In genomic region chr20:21006611-21007010, GRCh38 we compare ENCODE assay signal across 20 cellular contexts.
A peak's percentile ranks its signal among the peaks of the same experiment; 100 is the strongest.
DNase-seq lines count a peak whose midpoint lies in the region; ATAC-seq and TF ChIP-seq lines count a peak whose summit lies in the region.
"Had no signal": no experiment of that assay in that cellular context is flagged by ENCODE, and none has a peak within 500 bp of the region (broad histone marks: within the 10 kb centered on the region; RNA-seq: fewer than 3 reads in every experiment).

No MANE protein-coding gene starts in this region.

- TF ChIP-seq CTCF in MCF 10A (IDR thresholded peaks at IDR 0.05; ENCODE audit: unreplicated experiment): no peak
- no peak for TF ChIP-seq CTCF in breast epithelium (IDR thresholded peaks at IDR 0.05)

- H3K4me1 Mint-ChIP-seq in MCF 10A (ENCODE audit: insufficient read depth, unreplicated experiment): no peaks in the 10 kb centered on the region
- no peaks in the 10 kb centered on the region for H3K4me1 Mint-ChIP-seq in T-helper 2 cell treated with Interferon-gamma antibody and Interleukin-4, amounts not matched to agents 5 μg/mL and 100 μg/mL, for 36 hours (ENCODE audit: low read depth)
- H3K4me1 Mint-ChIP-seq: B cell; CD4-positive, CD25-positive, alpha-beta regulatory T cell; CD8-positive, alpha-beta memory T cell had no signal

- no peak for ATAC-seq in GM18519 (IDR thresholded peaks at IDR 0.05; ENCODE audit: low FRiP score, unreplicated experiment)

- no peak overlapping the region for H3K4me3 Mint-ChIP-seq in MCF 10A (ENCODE audit: unreplicated experiment)
- no peak overlapping the region for H3K4me3 Mint-ChIP-seq in T-helper 2 cell treated with Interferon-gamma antibody and Interleukin-4, amounts not matched to agents 5 μg/mL and 100 μg/mL, for 36 hours
- H3K4me3 Mint-ChIP-seq: B cell; CD4-positive, CD25-positive, alpha-beta regulatory T cell; CD8-positive, alpha-beta memory T cell had no signal

- H3K36me3 ChIP-seq in breast epithelium: no peaks in the 10 kb centered on the region
- H3K36me3 ChIP-seq: BLaER1 treated with 17β-estradiol and CSF1 and Interleukin-3, amounts not matched to agents 10 nM and 100 nM had no signal

- peaks cover 2% of the 10 kb centered on the region for H3K9me3 Mint-ChIP-seq in MCF 10A (ENCODE audit: unreplicated experiment)
- H3K9me3 Mint-ChIP-seq in T-helper 2 cell treated with Interferon-gamma antibody and Interleukin-4, amounts not matched to agents 5 μg/mL and 100 μg/mL, for 36 hours: no peaks in the 10 kb centered on the region
- H3K9me3 Mint-ChIP-seq: CD8-positive, alpha-beta memory T cell had no signal

- POLR2A ChIA-PET in MCF 10A (lab: Yijun Ruan, JAX): no interaction called here

- no peaks in the 10 kb centered on the region for H3K27me3 ChIP-seq in breast epithelium
- H3K27me3 ChIP-seq: BLaER1 treated with 17β-estradiol and CSF1 and Interleukin-3, amounts not matched to agents 10 nM and 100 nM had no signal

- H3K9me3 ChIP-seq in breast epithelium: no peaks in the 10 kb centered on the region
- H3K9me3 ChIP-seq: BLaER1 treated with 17β-estradiol and CSF1 and Interleukin-3, amounts not matched to agents 10 nM and 100 nM had no signal

- no peak overlapping the region for H3K27ac ChIP-seq in breast epithelium
- H3K27ac ChIP-seq: BLaER1 treated with 17β-estradiol and CSF1 and Interleukin-3, amounts not matched to agents 10 nM and 100 nM; GM23248; HL-60 had no signal

- intact Hi-C loops in MCF 10A (cut with micrococcal nuclease): no loop called here
- intact Hi-C loops in breast epithelium (cut with DNase I; ENCODE audit: low total_unique reads): no loop called here

- no peak for TF ChIP-seq POLR2A in breast epithelium (IDR thresholded peaks at IDR 0.05)

- CTCF ChIA-PET in MCF 10A (lab: Yijun Ruan, JAX): no interaction called here

- H3K27me3 Mint-ChIP-seq in MCF 10A (ENCODE audit: insufficient read depth, unreplicated experiment): peaks cover 28% of the 10 kb centered on the region
- no peaks in the 10 kb centered on the region for H3K27me3 Mint-ChIP-seq in T-helper 2 cell treated with Interferon-gamma antibody and Interleukin-4, amounts not matched to agents 5 μg/mL and 100 μg/mL, for 36 hours (ENCODE audit: low read depth)

- no peak overlapping the region for H3K27ac Mint-ChIP-seq in MCF 10A (ENCODE audit: low read depth, unreplicated experiment)
- no peak overlapping the region for H3K27ac Mint-ChIP-seq in T-helper 2 cell treated with Interferon-gamma antibody and Interleukin-4, amounts not matched to agents 5 μg/mL and 100 μg/mL, for 36 hours
- H3K27ac Mint-ChIP-seq: B cell; CD4-positive, CD25-positive, alpha-beta regulatory T cell; CD8-positive, alpha-beta memory T cell had no signal

- H3K4me3 ChIP-seq in breast epithelium: no peak overlapping the region
- H3K4me3 ChIP-seq: BLaER1 treated with 17β-estradiol and CSF1 and Interleukin-3, amounts not matched to agents 10 nM and 100 nM; GM23248 had no signal

- H3K4me1 ChIP-seq in breast epithelium: no peaks in the 10 kb centered on the region
- H3K4me1 ChIP-seq: BLaER1 treated with 17β-estradiol and CSF1 and Interleukin-3, amounts not matched to agents 10 nM and 100 nM had no signal

- no TSS peak for BruUV-seq in MCF 10A (replicated peaks; lab: Mats Ljungman, UMichigan)

- no peaks in the 10 kb centered on the region for H3K36me3 Mint-ChIP-seq in MCF 10A (ENCODE audit: insufficient read depth, unreplicated experiment)
- H3K36me3 Mint-ChIP-seq in T-helper 2 cell treated with Interferon-gamma antibody and Interleukin-4, amounts not matched to agents 5 μg/mL and 100 μg/mL, for 36 hours (ENCODE audit: low read depth): no peaks in the 10 kb centered on the region
- H3K36me3 Mint-ChIP-seq: CD4-positive, CD25-positive, alpha-beta regulatory T cell; CD8-positive, alpha-beta memory T cell had no signal

- DNase-seq in MCF 10A (ENCODE audit: unreplicated experiment) (peak; percentile 20), breast epithelium (ENCODE audit: low spot score in 2 of 2) (no peak), SW480 (ENCODE audit: low spot score) (peak; percentile 78), kidney tubule cell (ENCODE audit: low spot score) (peak; percentile 36)
- no peak for DNase-seq in stimulated activated CD4-positive, alpha-beta T cell treated with anti-CD3 and anti-CD28 coated beads, Interleukin-4, amount 100 ng/mL, for 1 hour
- DNase-seq in T-helper 2 cell treated with Interferon-gamma antibody and Interleukin-4, amounts not matched to agents 5 μg/mL and 100 μg/mL, for 36 hours (ENCODE audit: low spot score): no peak
- DNase-seq: CD4-positive, CD25-positive, alpha-beta regulatory T cell; CD8-positive, alpha-beta memory T cell; COR-L47; DMS 273 treated with DMSO at 0.1 percent for 48 hours; DMS53; DND-41; EL; GM23248; HCEC 1CT; IMR-90 had no signal

Comparison
In these comparisons a context has a peak if more than half of its experiments do, and no peak if none do; other contexts are left out.
1. DNase-seq: peak in MCF 10A (single experiment), SW480 (single experiment) and kidney tubule cell (single experiment); none in breast epithelium (0 of 2), stimulated activated CD4-positive, alpha-beta T cell treated with anti-CD3 and anti-CD28 coated beads, Interleukin-4, amount 100 ng/mL, for 1 hour (single experiment) and T-helper 2 cell treated with Interferon-gamma antibody and Interleukin-4, amounts not matched to agents 5 μg/mL and 100 μg/mL, for 36 hours (single experiment).